Comparison of ENCODE assay signal across 15 cellular contexts in the genomic region with DNA sequence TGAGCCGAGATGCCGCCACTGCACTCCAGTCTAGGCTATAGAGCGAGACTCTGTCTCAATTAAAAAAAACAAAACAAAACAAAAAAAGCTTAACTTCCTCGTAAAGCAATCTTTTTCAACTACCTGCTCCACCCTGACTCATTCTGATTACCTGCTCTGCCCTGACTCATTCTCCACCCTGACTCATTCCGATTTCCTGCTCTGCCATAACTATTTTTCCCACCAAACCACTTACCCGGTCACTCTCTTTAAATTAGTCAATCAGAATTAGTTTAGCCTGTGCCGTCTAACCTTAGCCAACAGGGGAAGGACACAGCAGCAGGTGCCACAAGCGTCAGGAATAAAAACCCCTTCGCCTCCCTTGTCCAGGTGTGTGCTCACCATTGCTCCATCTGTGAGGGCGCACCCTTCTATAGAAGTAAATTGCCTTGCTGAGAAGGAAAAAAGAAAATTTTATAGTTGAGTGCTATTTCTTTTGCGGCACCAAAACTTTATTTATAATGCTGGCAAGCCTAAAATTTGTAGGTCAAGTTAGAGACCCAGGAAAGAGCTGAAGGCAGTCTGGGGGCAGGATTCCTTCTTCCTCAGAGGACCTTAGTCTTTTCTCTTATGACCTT. TPM values are rescaled to one million over a fixed set of nuclear protein-coding genes. Genes with fewer than 3 reads are reported as not detected.
A peak's percentile ranks its signal among the peaks of the same experiment; 100 is the strongest.
DNase-seq lines count a peak whose midpoint lies in the region; ATAC-seq, FAIRE-seq and TF ChIP-seq lines count a peak whose summit lies in the region.
"Had no signal": no experiment of that assay in that cellular context is flagged by ENCODE, and none has a peak within 500 bp of the region (broad histone marks: within the 10 kb centered on the region; RNA-seq: fewer than 3 reads in every experiment).

No MANE protein-coding gene starts in this region.

- TF ChIP-seq CTCF in K562 (IDR thresholded peaks at IDR 0.05 in 2 of 3, conservative IDR thresholded peaks at IDR 0.05 in 1 of 3; ENCODE audit: insufficient read depth in 2 of 3, low read depth in 1 of 3, low read length in 3 of 3): no peak
- no peak for TF ChIP-seq CTCF in nephron progenitor cell (IDR thresholded peaks at IDR 0.05)
- TF ChIP-seq CTCF in left ventricle myocardium inferior (IDR thresholded peaks at IDR 0.05; ENCODE audit: borderline replicate concordance): no peak

- peak; percentile 41 for DNase-seq in activated CD4-positive, alpha-beta memory T cell treated with anti-CD3 and anti-CD28 coated beads for 36 hours
- DNase-seq in activated CD4-positive, alpha-beta memory T cell treated with anti-CD3 and anti-CD28 coated beads, Interleukin-2, amount 10 ng/mL, durations not matched to agents 7 days and 5 days: no peak
- no peak for DNase-seq in Karpas-422
- DNase-seq in K562 (ENCODE audit: extremely low read depth in 1 of 4, low spot score in 3 of 4): no peak
- DNase-seq in nephron progenitor cell: no peak
- DNase-seq in HUDEP-2 (lab: John Stamatoyannopoulos, UW; ENCODE audit: unreplicated experiment in 76 of 76): no peak
- no peak for DNase-seq in left ventricle myocardium inferior
- DNase-seq: activated CD4-positive, alpha-beta T cell treated with anti-CD3 and anti-CD28 coated beads for 4 hours; GOT3; heart left ventricle; NCI-H187 treated with DMSO at 0.1 percent for 48 hours had no signal

- H3K27me3 ChIP-seq in Karpas-422 (ENCODE audit: low read length): no peaks in the 10 kb centered on the region
- no peaks in the 10 kb centered on the region for H3K27me3 ChIP-seq in K562 (ENCODE audit: control insufficient read depth in 2 of 2, insufficient read depth in 2 of 2, low read length in 2 of 2)
- no peaks in the 10 kb centered on the region for H3K27me3 ChIP-seq in left ventricle myocardium inferior (ENCODE audit: low read depth)
- H3K27me3 ChIP-seq: heart left ventricle had no signal

- no peak overlapping the region for H3K27ac Mint-ChIP-seq in activated CD4-positive, alpha-beta memory T cell treated with anti-CD3 and anti-CD28 coated beads for 36 hours
- H3K27ac Mint-ChIP-seq in activated CD4-positive, alpha-beta memory T cell treated with anti-CD3 and anti-CD28 coated beads, Interleukin-2, amount 10 ng/mL, durations not matched to agents 7 days and 5 days: no peak overlapping the region
- H3K27ac Mint-ChIP-seq in nephron progenitor cell: no peak overlapping the region
- H3K27ac Mint-ChIP-seq: T-helper 1 cell treated with Interleukin-12 subunit alpha and Interleukin-12 subunit beta and Interleukin-4 antibody, amounts not matched to agents 30 μg/mL and 1 μg/mL, for 36 hours had no signal

- H3K9me3 Mint-ChIP-seq in activated CD4-positive, alpha-beta memory T cell treated with anti-CD3 and anti-CD28 coated beads for 36 hours: peaks cover 21% of the 10 kb centered on the region
- H3K9me3 Mint-ChIP-seq in activated CD4-positive, alpha-beta memory T cell treated with anti-CD3 and anti-CD28 coated beads, Interleukin-2, amount 10 ng/mL, durations not matched to agents 7 days and 5 days: peaks cover 16% of the 10 kb centered on the region
- peaks cover 37% of the 10 kb centered on the region for H3K9me3 Mint-ChIP-seq in nephron progenitor cell

- H3K9ac ChIP-seq in Karpas-422 (ENCODE audit: low read length) (no peak overlapping the region), K562 (ENCODE audit: insufficient read depth in 1 of 2, low read depth in 2 of 2, low read length in 2 of 2) (no peak overlapping the region)
- H3K9ac ChIP-seq: KMS-11 had no signal

- CTCF ChIA-PET in activated CD4-positive, alpha-beta memory T cell treated with anti-CD3 and anti-CD28 coated beads for 36 hours (lab: Charles Lee): no interaction called here
- CTCF ChIA-PET in activated CD4-positive, alpha-beta memory T cell treated with anti-CD3 and anti-CD28 coated beads, Interleukin-2, amount 10 ng/mL, durations not matched to agents 7 days and 5 days (lab: Charles Lee): interaction anchor here (1.2 kb wide), 1 partner anchor 139 kb away, joined by 3 read pairs; no protein-coding TSS in a partner anchor
- CTCF ChIA-PET in K562 (lab: Yijun Ruan, JAX; ENCODE audit: low intra/inter-chr PET ratio): no interaction called here

- no peak overlapping the region for H2AFZ ChIP-seq in Karpas-422 (ENCODE audit: low read length)
- no peak overlapping the region for H2AFZ ChIP-seq in K562 (ENCODE audit: low read depth, low read length)

- intact Hi-C loops in activated CD4-positive, alpha-beta memory T cell treated with anti-CD3 and anti-CD28 coated beads for 36 hours (cut with micrococcal nuclease): loop anchor here (5.0 kb wide), 1 partner anchor 148 kb away; no protein-coding TSS in a partner anchor
- intact Hi-C loops in K562 (cut with micrococcal nuclease) (no loop called here), left ventricle myocardium inferior (cut with micrococcal nuclease) (no loop called here)

- H3K79me2 ChIP-seq in Karpas-422 (ENCODE audit: low read length) (peaks cover 17% of the 10 kb centered on the region), K562 (ENCODE audit: control insufficient read depth, insufficient read depth, low read length) (peaks cover 13% of the 10 kb centered on the region; the same call in 2 of the 3 replicates)

- FAIRE-seq in K562 (lab: Jason Lieb, UNC): no peak

- 93% methylated on average over 10 of the region's 11 CpGs for WGBS in K562 (ENCODE audit: insufficient coverage, low coverage, missing lambda C conversion rate)

- no peak for TF ChIP-seq EP300 in K562 (IDR thresholded peaks at IDR 0.05; ENCODE audit: low read length)

- H3K27me3 Mint-ChIP-seq in activated CD4-positive, alpha-beta memory T cell treated with anti-CD3 and anti-CD28 coated beads for 36 hours: no peaks in the 10 kb centered on the region
- no peaks in the 10 kb centered on the region for H3K27me3 Mint-ChIP-seq in activated CD4-positive, alpha-beta memory T cell treated with anti-CD3 and anti-CD28 coated beads, Interleukin-2, amount 10 ng/mL, durations not matched to agents 7 days and 5 days
- H3K27me3 Mint-ChIP-seq in nephron progenitor cell (ENCODE audit: low read depth, poor library complexity): peaks cover 12% of the 10 kb centered on the region

- ATAC-seq in K562 (no peak), HG03457 (IDR thresholded peaks at IDR 0.05; ENCODE audit: unreplicated experiment) (no peak)
- ATAC-seq: esophagus mucosa, heart left ventricle had no signal

- H3K27ac ChIP-seq in Karpas-422 (ENCODE audit: low read length) (no peak overlapping the region), K562 (ENCODE audit: extremely low read depth, low read depth, low read length) (no peak overlapping the region), left ventricle myocardium inferior (replicated peaks) (no peak overlapping the region)
- H3K27ac ChIP-seq: KMS-11 had no signal

- no peak overlapping the region for H3K4me3 Mint-ChIP-seq in activated CD4-positive, alpha-beta memory T cell treated with anti-CD3 and anti-CD28 coated beads for 36 hours
- no peak overlapping the region for H3K4me3 Mint-ChIP-seq in activated CD4-positive, alpha-beta memory T cell treated with anti-CD3 and anti-CD28 coated beads, Interleukin-2, amount 10 ng/mL, durations not matched to agents 7 days and 5 days
- H3K4me3 Mint-ChIP-seq in nephron progenitor cell: peak overlapping the region; percentile 90
- H3K4me3 Mint-ChIP-seq: T-helper 1 cell treated with Interleukin-12 subunit alpha and Interleukin-12 subunit beta and Interleukin-4 antibody, amounts not matched to agents 30 μg/mL and 1 μg/mL, for 36 hours had no signal

- H3K4me2 ChIP-seq in Karpas-422 (ENCODE audit: low read depth, low read length, poor library complexity, severe bottlenecking): no peak overlapping the region
- H3K4me2 ChIP-seq in K562 (ENCODE audit: insufficient read depth, low read length): no peak overlapping the region
- H3K4me2 ChIP-seq: KMS-11 had no signal

- peaks cover 13% of the 10 kb centered on the region for H3K4me1 ChIP-seq in Karpas-422 (ENCODE audit: low read length)
- peaks cover 0 to 5% of the 10 kb centered on the region in 2 experiments; a peak in 3 of 5 replicates for H3K4me1 ChIP-seq in K562 (replicated peaks in 1 of 2; ENCODE audit: control insufficient read depth in 2 of 2, insufficient read depth in 2 of 2, low read length in 2 of 2)
- peaks cover 22% of the 10 kb centered on the region for H3K4me1 ChIP-seq in left ventricle myocardium inferior

- peaks cover 12% of the 10 kb centered on the region for H3K9me3 ChIP-seq in Karpas-422 (ENCODE audit: low read length)
- H3K9me3 ChIP-seq in K562 (replicated peaks; ENCODE audit: control insufficient read depth, insufficient read depth, low read depth, low read length): peaks cover 5% of the 10 kb centered on the region; the same call in 1 of the 2 replicates
- peaks cover 8% of the 10 kb centered on the region for H3K9me3 ChIP-seq in left ventricle myocardium inferior (replicated peaks)

- TF ChIP-seq RAD21 in K562 (CRISPR knock-in tag; conservative IDR thresholded peaks at IDR 0.05 in 1 of 2, IDR thresholded peaks at IDR 0.05 in 1 of 2): no peak

- H3K9me1 ChIP-seq in K562 (ENCODE audit: control insufficient read depth, insufficient read depth, low read length): no peaks in the 10 kb centered on the region

- no peak for TF ChIP-seq POLR2A in K562 (conservative IDR thresholded peaks at IDR 0.05)

- no peaks in the 10 kb centered on the region for H3K9me2 ChIP-seq in Karpas-422 (replicated peaks; ENCODE audit: insufficient read depth, low read length)

- H3K36me3 Mint-ChIP-seq in activated CD4-positive, alpha-beta memory T cell treated with anti-CD3 and anti-CD28 coated beads for 36 hours: peaks cover 11% of the 10 kb centered on the region
- peaks cover 14% of the 10 kb centered on the region for H3K36me3 Mint-ChIP-seq in activated CD4-positive, alpha-beta memory T cell treated with anti-CD3 and anti-CD28 coated beads, Interleukin-2, amount 10 ng/mL, durations not matched to agents 7 days and 5 days (ENCODE audit: low read depth)
- H3K36me3 Mint-ChIP-seq in nephron progenitor cell (ENCODE audit: low read depth): peaks cover 24% of the 10 kb centered on the region

- H4K20me1 ChIP-seq in Karpas-422 (ENCODE audit: insufficient read depth, low read depth, low read length): no peaks in the 10 kb centered on the region
- H4K20me1 ChIP-seq in K562 (replicated peaks; ENCODE audit: control insufficient read depth, insufficient read depth, low read length): no peaks in the 10 kb centered on the region

- H3K36me3 ChIP-seq in Karpas-422 (ENCODE audit: insufficient read depth, low read length) (no peaks in the 10 kb centered on the region; the same call in 1 of the 2 replicates), K562 (ENCODE audit: control insufficient read depth, insufficient read depth, low read length) (no peaks in the 10 kb centered on the region), left ventricle myocardium inferior (no peaks in the 10 kb centered on the region)
- H3K36me3 ChIP-seq: heart left ventricle had no signal

- H3K4me1 Mint-ChIP-seq in activated CD4-positive, alpha-beta memory T cell treated with anti-CD3 and anti-CD28 coated beads for 36 hours (ENCODE audit: low read depth): peaks cover 21% of the 10 kb centered on the region
- H3K4me1 Mint-ChIP-seq in activated CD4-positive, alpha-beta memory T cell treated with anti-CD3 and anti-CD28 coated beads, Interleukin-2, amount 10 ng/mL, durations not matched to agents 7 days and 5 days: peaks cover 17% of the 10 kb centered on the region
- H3K4me1 Mint-ChIP-seq in nephron progenitor cell: peaks cover 32% of the 10 kb centered on the region

- H3K4me3 ChIP-seq in Karpas-422 (ENCODE audit: low read length) (peak overlapping the region; percentile 91; the same call in 1 of the 2 replicates), K562 (no peak overlapping the region), left ventricle myocardium inferior (no peak overlapping the region)

- POLR2A ChIA-PET in activated CD4-positive, alpha-beta memory T cell treated with anti-CD3 and anti-CD28 coated beads for 36 hours (lab: Charles Lee): no interaction called here
- POLR2A ChIA-PET in activated CD4-positive, alpha-beta memory T cell treated with anti-CD3 and anti-CD28 coated beads, Interleukin-2, amount 10 ng/mL, durations not matched to agents 7 days and 5 days (lab: Charles Lee): interaction anchor here (1.6 kb wide), 1 partner anchor 39 kb away, joined by 5 read pairs; the partner anchor contains the start of gene CRYL1
- POLR2A ChIA-PET in K562 (lab: Yijun Ruan, JAX): no interaction called here

- in situ Hi-C loops in K562 (cut with MboI): no loop called here

- BruUV-seq in K562 (replicated peaks; lab: Mats Ljungman, UMichigan): no TSS peak

RNA-seq across cellular contexts. Expression of gene IFT88, which starts 1.7 kb away (rescaled TPM):
- 1 to 10 TPM; 4.7 to 5.3 TPM for total RNA-seq in activated CD4-positive, alpha-beta memory T cell treated with anti-CD3 and anti-CD28 coated beads for 36 hours
- 1 to 10 TPM; 6.1 to 8.1 TPM for total RNA-seq in activated CD4-positive, alpha-beta memory T cell treated with anti-CD3 and anti-CD28 coated beads, Interleukin-2, amount 10 ng/mL, durations not matched to agents 7 days and 5 days
- total RNA-seq in Karpas-422 (2014; rRNA removed; shearing (Covaris generic); ENCODE audit: low replicate concordance): 7.4 and 10.8 TPM in 2 replicates
- 16.2 and 28.1 TPM in 2 replicates for total RNA-seq in K562 (2011; cell fraction: chromatin; rRNA removed; ENCODE audit: low replicate concordance)
- 11.6 and 12.2 TPM in 2 replicates for total RNA-seq in K562 (2011; cell fraction: nucleolus; rRNA removed)
- total RNA-seq in K562 (2011; cell fraction: nucleoplasm; rRNA removed): 14.7 and 16.6 TPM in 2 replicates
- total RNA-seq in K562 (2014; rRNA removed) (9.0 and 9.3 TPM in 2 replicates), K562 (2014; rRNA removed; fragmentation: Illumina TruSeq; extraction: Trizol) (13.5 and 15.4 TPM in 2 replicates), K562 (2015; rRNA removed; fragmentation: Illumina TruSeq; extraction: Trizol) (12.0 and 12.6 TPM in 2 replicates), K562 (2021) (9.1 and 9.4 TPM in 2 replicates), left ventricle myocardium inferior (8.1 TPM)
- polyA plus RNA-seq in K562 (2011; rRNA removed) (8.0 and 13.4 TPM in 2 replicates), K562 (2014; fragmentation: Illumina TruSeq; extraction: Trizol) (8.0 and 9.2 TPM in 2 replicates), K562 (2014; fragmentation: Nextera tagmentation; extraction: Ambion mirVana) (10 to 100 TPM in 1 of 2 experiments, 1 to 10 TPM in 1; 10.0 to 13.0 TPM), K562 (2014; rRNA removed) (8.3 and 11.7 TPM in 2 replicates)
- polyA plus RNA-seq in K562 (2011; cell fraction: cytosol; rRNA removed): 2.1 and 2.2 TPM in 2 replicates
- polyA plus RNA-seq in K562 (2011; cell fraction: nucleus; rRNA removed): 9.7 and 10.9 TPM in 2 replicates
- 8.3 and 9.0 TPM in 2 replicates for polyA plus RNA-seq in K562 (2012)
- polyA minus RNA-seq in K562 (2011; rRNA and poly(A)+ RNA removed): 13.1 and 16.1 TPM in 2 replicates
- 4.3 and 5.8 TPM in 2 replicates for polyA minus RNA-seq in K562 (2011; cell fraction: cytosol; rRNA and poly(A)+ RNA removed)
- 17.8 and 24.1 TPM in 2 replicates for polyA minus RNA-seq in K562 (2011; cell fraction: nucleus; rRNA and poly(A)+ RNA removed)

RNA-seq across cellular contexts. Expression of gene CRYL1, which starts 39.6 kb away (rescaled TPM):
- 10 to 100 TPM; 17.5 to 18.2 TPM for total RNA-seq in activated CD4-positive, alpha-beta memory T cell treated with anti-CD3 and anti-CD28 coated beads for 36 hours
- 10 to 100 TPM; 20.1 to 22.8 TPM for total RNA-seq in activated CD4-positive, alpha-beta memory T cell treated with anti-CD3 and anti-CD28 coated beads, Interleukin-2, amount 10 ng/mL, durations not matched to agents 7 days and 5 days
- 1.7 and 3.0 TPM in 2 replicates for total RNA-seq in Karpas-422 (2014; rRNA removed; shearing (Covaris generic); ENCODE audit: low replicate concordance)
- total RNA-seq in K562 (2011; cell fraction: chromatin; rRNA removed; ENCODE audit: low replicate concordance): 2.7 and 4.8 TPM in 2 replicates
- 1.5 and 2.8 TPM in 2 replicates for total RNA-seq in K562 (2011; cell fraction: nucleolus; rRNA removed)
- total RNA-seq in K562 (2011; cell fraction: nucleoplasm; rRNA removed): 3.0 and 3.9 TPM in 2 replicates
- total RNA-seq in K562 (2014; rRNA removed) (2.4 and 2.6 TPM in 2 replicates), K562 (2014; rRNA removed; fragmentation: Illumina TruSeq; extraction: Trizol) (2.0 TPM in 2 replicates), K562 (2015; rRNA removed; fragmentation: Illumina TruSeq; extraction: Trizol) (1.5 and 1.7 TPM in 2 replicates), K562 (2021) (3.1 and 3.4 TPM in 2 replicates), left ventricle myocardium inferior (20.5 TPM)
- polyA plus RNA-seq in K562 (2011; rRNA removed) (6.9 and 9.7 TPM in 2 replicates), K562 (2014; fragmentation: Illumina TruSeq; extraction: Trizol) (3.4 and 3.7 TPM in 2 replicates), K562 (2014; fragmentation: Nextera tagmentation; extraction: Ambion mirVana) (1 to 10 TPM; 1.0 to 1.8 TPM), K562 (2014; rRNA removed) (2.7 and 5.3 TPM in 2 replicates)
- 7.4 and 14.6 TPM in 2 replicates for polyA plus RNA-seq in K562 (2011; cell fraction: cytosol; rRNA removed)
- 6.1 and 6.9 TPM in 2 replicates for polyA plus RNA-seq in K562 (2011; cell fraction: nucleus; rRNA removed)
- polyA plus RNA-seq in K562 (2012): 3.6 and 10.4 TPM in 2 replicates
- polyA minus RNA-seq in K562 (2011; rRNA and poly(A)+ RNA removed): 4.3 and 5.9 TPM in 2 replicates
- 3.0 and 3.6 TPM in 2 replicates for polyA minus RNA-seq in K562 (2011; cell fraction: cytosol; rRNA and poly(A)+ RNA removed)
- 1.3 and 3.2 TPM in 2 replicates for polyA minus RNA-seq in K562 (2011; cell fraction: nucleus; rRNA and poly(A)+ RNA removed)
